18 cellular contexts compared by ENCODE assay signal in the genomic region with DNA sequence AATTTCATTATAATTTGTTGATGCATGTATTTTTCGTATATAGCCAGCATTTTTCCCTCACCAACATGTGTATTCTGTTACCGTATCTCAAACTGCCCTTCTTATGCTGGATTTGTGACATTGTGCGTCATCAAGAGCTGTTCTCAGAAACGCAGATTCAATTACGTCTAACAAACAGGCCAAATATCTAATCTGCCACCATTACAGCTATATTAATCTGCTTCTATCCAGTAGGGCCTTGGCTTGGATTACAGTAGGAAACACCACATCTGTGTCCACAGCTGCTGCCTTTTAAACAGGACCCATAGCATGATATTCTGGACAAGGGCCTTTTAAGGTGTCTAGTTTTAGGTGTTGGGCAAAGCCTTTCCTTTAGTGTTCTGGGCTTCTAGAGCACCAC.
"Had no signal": no experiment of that assay in that cellular context is flagged by ENCODE, and none has a peak within 500 bp of the region (broad histone marks: within the 10 kb centered on the region; RNA-seq: fewer than 3 reads in every experiment).

No MANE protein-coding gene starts in this region.

- H3K4me1 ChIP-seq: left lung, uterus had no signal

- H3K36me3 ChIP-seq: left lung, ovary, sigmoid colon, uterus had no signal

- H3K9me3 ChIP-seq: left lung, ovary, sigmoid colon, uterus had no signal

- H3K27me3 ChIP-seq: left lung, ovary, sigmoid colon, uterus had no signal

- H3K4me3 ChIP-seq: left lung, ovary, sigmoid colon, uterus had no signal

- ATAC-seq: activated CD4-positive, alpha-beta T cell treated with anti-CD3 and anti-CD28 coated beads for 36 hours; activated CD8-positive, alpha-beta memory T cell treated with anti-CD3 and anti-CD28 coated beads, Interleukin-2, amount 10 ng/mL, durations not matched to agents 7 days and 5 days; activated CD8-positive, alpha-beta T cell treated with anti-CD3 and anti-CD28 coated beads, Interleukin-2, amount 10 ng/mL, durations not matched to agents 7 days and 5 days; activated naive CD8-positive, alpha-beta T cell treated with anti-CD3 and anti-CD28 coated beads, Interleukin-2, amount 50 U/mL, for 24 hours; left lung; stimulated activated effector memory CD8-positive, alpha-beta T cell treated with anti-CD3 and anti-CD28 coated beads, Interleukin-12 subunit alpha, Interleukin-12 subunit beta, amount 100 ng/mL, for 72 hours had no signal

- H3K27ac ChIP-seq: left lung, ovary, sigmoid colon, uterus had no signal

- DNase-seq: activated CD4-positive, alpha-beta T cell treated with anti-CD3 and anti-CD28 coated beads for 36 hours; activated CD4-positive, CD25-positive, alpha-beta regulatory T cell; activated CD8-positive, alpha-beta memory T cell treated with anti-CD3 and anti-CD28 coated beads, Interleukin-2, amount 10 ng/mL, durations not matched to agents 7 days and 5 days; activated CD8-positive, alpha-beta T cell treated with anti-CD3 and anti-CD28 coated beads, Interleukin-2, amount 10 ng/mL, durations not matched to agents 7 days and 5 days; activated naive CD8-positive, alpha-beta T cell treated with anti-CD3 and anti-CD28 coated beads, Interleukin-2, amount 50 U/mL, for 24 hours; activated T-cell treated with anti-CD3 and anti-CD28 coated beads, Interleukin-2, amount 50 U/mL, for 48 hours; amygdala; central memory CD4-positive, alpha-beta T cell; foreskin fibroblast; head of caudate nucleus; left lung; mammary epithelial cell; ovary; sigmoid colon; small intestine; stimulated activated CD4-positive, alpha-beta T cell treated with anti-CD3 and anti-CD28 coated beads, Interleukin-4, amount 100 ng/mL, for 24 hours; uterus had no signal
